ENCODE assay signal across 34 cellular contexts in genomic region chr3:179276743-179277142, GRCh38.
"Had no signal": no experiment of that assay in that cellular context is flagged by ENCODE, and none has a peak within 500 bp of the region (broad histone marks: within the 10 kb centered on the region; RNA-seq: fewer than 3 reads in every experiment).

No MANE protein-coding gene starts in this region.

- H3K4me3 ChIP-seq: MG63 had no signal

- H3K27me3 ChIP-seq: MG63 had no signal

- H3K36me3 ChIP-seq: MG63 had no signal

- H3K9me3 ChIP-seq: MG63 had no signal

- DNase-seq: Karpas-422, Kasumi-1, MG63, MM.1S, MV-4-11, NCI-H1048, NCI-H1092, NCI-H1092 treated with DMSO at 0.1 percent for 48 hours, NCI-H1105, NCI-H1105 treated with DMSO at 0.1 percent for 48 hours, NCI-H1417 treated with DMSO at 0.1 percent for 48 hours, NCI-H1436, NCI-H1436 treated with DMSO at 0.1 percent for 48 hours, NCI-H146, NCI-H1694, NCI-H1694 treated with DMSO at 0.1 percent for 48 hours, NCI-H187, NCI-H187 treated with DMSO at 0.1 percent for 48 hours, NCI-H1930, NCI-H2029, NCI-H2029 treated with DMSO at 0.1 percent for 48 hours, NCI-H2081, NCI-H2081 treated with DMSO at 0.1 percent for 48 hours, NCI-H2107, NCI-H2171, NCI-H2171 treated with DMSO at 0.1 percent for 48 hours, NCI-H2227 treated with DMSO at 0.1 percent for 48 hours, NCI-H226, NCI-H345, NCI-H446, NCI-H446 treated with DMSO at 0.1 percent for 48 hours, NCI-H510A, NCI-H510A treated with DMSO at 0.1 percent for 48 hours, NCI-H524 had no signal
